1 cellular context compared by ENCODE assay signal in the genomic region with DNA sequence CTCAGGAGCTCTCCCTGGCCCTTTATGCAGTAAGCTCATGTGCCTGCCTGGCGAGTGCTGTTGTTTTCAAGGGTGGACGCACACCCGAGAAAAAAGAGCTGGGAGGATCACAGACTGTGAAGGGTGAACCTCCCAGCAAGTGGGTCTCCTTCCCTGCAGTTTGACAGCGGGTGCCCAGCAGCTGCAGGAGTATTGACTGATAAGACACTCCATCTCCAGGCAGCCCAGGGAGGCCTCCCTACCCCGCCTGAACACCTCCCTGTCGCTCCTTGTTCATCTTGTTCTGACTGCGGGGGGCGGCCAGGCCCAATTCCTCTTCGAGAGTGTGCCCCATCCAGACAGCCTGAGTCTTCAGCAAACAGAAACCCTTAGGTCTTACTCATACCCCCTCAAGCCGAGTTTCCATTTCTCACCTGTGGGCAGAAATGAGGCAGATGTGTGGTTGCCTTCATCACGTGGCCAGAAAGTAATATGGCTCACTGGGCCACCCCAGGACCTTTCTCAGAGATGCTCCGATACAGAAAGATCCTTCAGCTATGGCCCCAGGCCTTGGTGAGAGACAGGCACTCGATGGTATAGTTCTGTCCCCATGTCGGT.
TF ChIP-seq lines count a peak whose summit lies in the region.

No MANE protein-coding gene starts in this region.

TF ChIP-seq in HepG2, 621 proteins besides CTCF, POLR2A, EP300 and RAD21:
- TF ChIP-seq ZNF20 (CRISPR knock-in tag; IDR thresholded peaks at IDR 0.05): no peak
- TF ChIP-seq POLR2G (IDR thresholded peaks at IDR 0.05; ENCODE audit: low read depth, low read length): peak; percentile 29; the same call in 1 of the 2 replicates
- no peak for TF ChIP-seq HNRNPH1 (optimal IDR thresholded peaks at IDR 0.05; ENCODE audit: low read depth, low read length)
